9 cellular contexts compared by ENCODE assay signal in the genomic region with DNA sequence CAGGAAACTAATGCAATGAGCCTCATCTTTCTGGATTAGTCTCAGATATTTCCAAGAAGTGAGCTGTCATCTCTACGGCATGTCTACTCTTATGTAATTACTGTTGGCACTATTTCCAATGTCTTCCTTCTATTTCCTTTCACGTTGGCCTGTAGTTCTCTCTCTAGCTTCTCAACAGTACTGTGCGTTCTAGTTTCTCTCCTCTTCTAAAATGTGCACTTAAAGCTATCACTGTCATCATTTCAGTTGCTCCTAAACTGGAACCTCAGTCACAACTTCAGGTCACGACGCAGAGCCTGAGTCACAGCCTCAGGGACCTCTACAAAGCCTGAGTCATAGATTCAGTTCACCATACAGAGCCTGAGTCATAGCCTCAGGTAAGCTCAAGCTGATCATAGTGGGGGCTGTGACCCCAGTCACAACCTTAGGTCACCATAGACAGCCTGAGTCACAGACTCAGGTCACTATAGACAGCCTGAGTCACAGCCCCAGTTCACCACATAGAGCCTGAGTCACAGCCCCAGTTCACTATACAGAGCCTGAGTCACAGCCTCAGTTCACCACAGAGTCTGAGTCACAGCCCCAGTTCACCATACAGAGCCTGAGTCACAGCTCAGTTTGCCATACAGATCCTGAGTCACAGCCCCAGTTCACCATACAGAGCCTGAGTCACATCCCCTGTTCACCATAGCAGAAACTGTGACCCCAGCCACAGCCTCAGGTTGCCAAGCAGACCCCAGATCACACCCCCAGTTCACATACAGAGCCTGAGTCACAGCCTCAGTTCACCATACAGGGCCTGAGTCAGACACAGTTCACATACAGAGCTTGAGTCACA. TPM values are rescaled to one million over a fixed set of nuclear protein-coding genes. Genes with fewer than 3 reads are reported as not detected.
DNase-seq lines count a peak whose midpoint lies in the region; ATAC-seq and TF ChIP-seq lines count a peak whose summit lies in the region.
"Had no signal": no experiment of that assay in that cellular context is flagged by ENCODE, and none has a peak within 500 bp of the region (broad histone marks: within the 10 kb centered on the region; RNA-seq: fewer than 3 reads in every experiment).

No MANE protein-coding gene starts in this region.

- DNase-seq in HS-5 (ENCODE audit: low read depth) (peak; percentile 38), Right ventricle myocardium superior (peak; percentile 16), DMS 273 treated with DMSO at 0.1 percent for 48 hours (lab: John Stamatoyannopoulos, UW) (no peak), endothelial cell (ENCODE audit: low spot score) (no peak), anterior cingulate cortex (lab: John Stamatoyannopoulos, UW) (no peak)
- peak; percentile 63 for DNase-seq in activated T-cell treated with anti-CD3 and anti-CD28 coated beads, Interleukin-2, amount 50 U/mL, for 24 hours
- DNase-seq in stimulated activated CD4-positive, alpha-beta T cell treated with anti-CD3 and anti-CD28 coated beads, Interleukin-4, amount 100 ng/mL, for 24 hours, result peak; percentile 71
- DNase-seq: naive B cell had no signal

- H3K36me3 Mint-ChIP-seq in activated T-cell treated with anti-CD3 and anti-CD28 coated beads, Interleukin-2, amount 50 U/mL, for 24 hours (ENCODE audit: low read depth), result peaks cover 1% of the 10 kb centered on the region
- H3K36me3 Mint-ChIP-seq in endothelial cell (ENCODE audit: low read depth, unreplicated experiment), result no peaks in the 10 kb centered on the region
- H3K36me3 Mint-ChIP-seq: naive B cell had no signal

- intact Hi-C loops in Right ventricle myocardium superior (cut with DNase I), result no loop called here

- no peak overlapping the region for H3K4me3 Mint-ChIP-seq in activated T-cell treated with anti-CD3 and anti-CD28 coated beads, Interleukin-2, amount 50 U/mL, for 24 hours
- H3K4me3 Mint-ChIP-seq in endothelial cell (ENCODE audit: unreplicated experiment), result no peak overlapping the region

- TF ChIP-seq CTCF in endothelial cell (IDR thresholded peaks at IDR 0.05; ENCODE audit: unreplicated experiment), result no peak

- peak; percentile 76 for ATAC-seq in Right ventricle myocardium superior (ENCODE audit: poor library complexity)
- ATAC-seq in GM21528 (IDR thresholded peaks at IDR 0.05; ENCODE audit: low FRiP score, unreplicated experiment), result no peak

- H3K4me1 Mint-ChIP-seq in activated T-cell treated with anti-CD3 and anti-CD28 coated beads, Interleukin-2, amount 50 U/mL, for 24 hours (ENCODE audit: low read depth), result peaks cover 31% of the 10 kb centered on the region
- peaks cover 2% of the 10 kb centered on the region for H3K4me1 Mint-ChIP-seq in endothelial cell (ENCODE audit: unreplicated experiment)

- H3K27ac Mint-ChIP-seq in activated T-cell treated with anti-CD3 and anti-CD28 coated beads, Interleukin-2, amount 50 U/mL, for 24 hours, result peak overlapping the region; percentile 90
- H3K27ac Mint-ChIP-seq in endothelial cell (ENCODE audit: unreplicated experiment), result no peak overlapping the region

- no peaks in the 10 kb centered on the region for H3K27me3 Mint-ChIP-seq in activated T-cell treated with anti-CD3 and anti-CD28 coated beads, Interleukin-2, amount 50 U/mL, for 24 hours
- H3K27me3 Mint-ChIP-seq in endothelial cell (ENCODE audit: unreplicated experiment), result peaks cover 8% of the 10 kb centered on the region

- H3K9me3 Mint-ChIP-seq in activated T-cell treated with anti-CD3 and anti-CD28 coated beads, Interleukin-2, amount 50 U/mL, for 24 hours, result peaks cover 17% of the 10 kb centered on the region
- no peaks in the 10 kb centered on the region for H3K9me3 Mint-ChIP-seq in endothelial cell (ENCODE audit: unreplicated experiment)

RNA-seq across cellular contexts. Expression of a gene that starts 13.0 kb away (rescaled TPM):
- 0.59 TPM for total RNA-seq in Right ventricle myocardium superior
- total RNA-seq in endothelial cell (ENCODE audit: unreplicated experiment), result 1.0 TPM

Comparison
In these comparisons a context has a peak if more than half of its experiments do, and no peak if none do; other contexts are left out.
1. DNase-seq: peak in HS-5 (single experiment), activated T-cell treated with anti-CD3 and anti-CD28 coated beads, Interleukin-2, amount 50 U/mL, for 24 hours (single experiment), Right ventricle myocardium superior (single experiment) and stimulated activated CD4-positive, alpha-beta T cell treated with anti-CD3 and anti-CD28 coated beads, Interleukin-4, amount 100 ng/mL, for 24 hours (single experiment); none in DMS 273 treated with DMSO at 0.1 percent for 48 hours (single experiment), endothelial cell (single experiment) and anterior cingulate cortex (0 of 58).